9 cellular contexts compared by ENCODE assay signal in genomic region chr1:21937372-21938121, GRCh38. TPM values are rescaled to one million over a fixed set of nuclear protein-coding genes. Genes with fewer than 3 reads are reported as not detected.
DNase-seq lines count a peak whose midpoint lies in the region; ATAC-seq, FAIRE-seq and TF ChIP-seq lines count a peak whose summit lies in the region.
"Had no signal": no experiment of that assay in that cellular context is flagged by ENCODE, and none has a peak within 500 bp of the region (broad histone marks: within the 10 kb centered on the region; RNA-seq: fewer than 3 reads in every experiment).

No MANE protein-coding gene starts in this region.

- FAIRE-seq in HTR-8/SVneo (lab: Jason Lieb, UNC), result no peak
- FAIRE-seq: islet of Langerhans had no signal

- peak overlapping the region; percentile 84 to 91 (median 89) for H3K4me3 Mint-ChIP-seq in nephron

- ATAC-seq in foreskin keratinocyte (peak; percentile 51), GM21576 (IDR thresholded peaks at IDR 0.05; ENCODE audit: unreplicated experiment) (no peak)

- H3K4me3 ChIP-seq in GM12864 (ENCODE audit: low read depth, low read length) (peak overlapping the region; percentile 41), SJCRH30 (peak overlapping the region; percentile 49)

- peaks cover 11% of the 10 kb centered on the region; the same call in 1 of the 2 replicates for H3K36me3 ChIP-seq in SJCRH30

- H3K9me3 ChIP-seq in SJCRH30 (replicated peaks), result no peaks in the 10 kb centered on the region

- no peaks in the 10 kb centered on the region for H3K36me3 Mint-ChIP-seq in nephron (ENCODE audit: low read depth)

- H3K4me1 Mint-ChIP-seq in nephron, result peaks cover 74% of the 10 kb centered on the region

- H3K27ac ChIP-seq in SJCRH30 (peak overlapping the region; percentile 97), foreskin keratinocyte (peak overlapping the region; percentile 70)

- H3K4me1 ChIP-seq in SJCRH30, result peaks cover 68% of the 10 kb centered on the region
- peaks cover 51% of the 10 kb centered on the region for H3K4me1 ChIP-seq in foreskin keratinocyte

- no peak for DNase-seq in GM12864 (ENCODE audit: low read depth)
- peak; percentile 71 for DNase-seq in HTR-8/SVneo (ENCODE audit: insufficient read length, low spot score)
- peak; percentile 94 to 97 for DNase-seq in SJCRH30
- DNase-seq in activated naive CD4-positive, alpha-beta T cell (lab: John Stamatoyannopoulos, UW), result peak; percentile 28 to 65 (median 38)
- DNase-seq in foreskin keratinocyte, result peak in 1 of 2 donors; percentile 45
- peak; percentile 27 to 82 (median 65) for DNase-seq in stimulated activated naive CD4-positive, alpha-beta T cell (lab: John Stamatoyannopoulos, UW)

- TF ChIP-seq CTCF in GM12864 (IDR thresholded peaks at IDR 0.05; ENCODE audit: low read depth, low read length, missing control alignments) (no peak), foreskin keratinocyte (conservative IDR thresholded peaks at IDR 0.05) (no peak), nephron (IDR thresholded peaks at IDR 0.05; ENCODE audit: unreplicated experiment in 3 of 3) (no peak)

- H3K9me3 Mint-ChIP-seq in nephron, result no peaks in the 10 kb centered on the region

- peak overlapping the region; percentile 88 to 96 (median 93) for H3K27ac Mint-ChIP-seq in nephron

- peaks cover 6% of the 10 kb centered on the region for H3K27me3 Mint-ChIP-seq in nephron (ENCODE audit: low read depth)

- H3K27me3 ChIP-seq in SJCRH30 (no peaks in the 10 kb centered on the region), foreskin keratinocyte (no peaks in the 10 kb centered on the region)

RNA-seq across cellular contexts. Expression of gene HSPG2, which starts 0.4 kb away (rescaled TPM):
- total RNA-seq in SJCRH30 (2014; rRNA removed; shearing (Covaris generic)), result 82.3 and 84.0 TPM in 2 replicates
- 44.6 and 57.5 TPM in 2 replicates for total RNA-seq in foreskin keratinocyte
- polyA plus RNA-seq in foreskin keratinocyte, result 36.2 and 44.7 TPM in 2 replicates

RNA-seq across cellular contexts. Expression of gene CELA3B, which starts 39.3 kb away (rescaled TPM):
- total RNA-seq in SJCRH30 (2014; rRNA removed; shearing (Covaris generic)), result not detected in 2 replicates
- total RNA-seq in foreskin keratinocyte, result not detected in 2 replicates
- polyA plus RNA-seq in foreskin keratinocyte, result not detected in 2 replicates
